8 cellular contexts compared by ENCODE assay signal in genomic region chr17:1573932-1574696, GRCh38. TPM values are rescaled to one million over a fixed set of nuclear protein-coding genes. Genes with fewer than 3 reads are reported as not detected.
A peak's percentile ranks its signal among the peaks of the same experiment; 100 is the strongest.
DNase-seq lines count a peak whose midpoint lies in the region; ATAC-seq and TF ChIP-seq lines count a peak whose summit lies in the region.

No MANE protein-coding gene starts in this region.

- H3K4me3 Mint-ChIP-seq in CD4-positive, CD25-positive, alpha-beta regulatory T cell: no peak overlapping the region

- ATAC-seq in CD4-positive, CD25-positive, alpha-beta regulatory T cell (ENCODE audit: low read depth in 2 of 2): peak; percentile 25 to 49
- ATAC-seq in HG02798 (IDR thresholded peaks at IDR 0.05; ENCODE audit: poor library complexity, unreplicated experiment) (peak; percentile 58), HG03571 (IDR thresholded peaks at IDR 0.05; ENCODE audit: unreplicated experiment) (no peak)

- no peak overlapping the region for H2BK15ac ChIP-seq in neuronal stem cell (ENCODE audit: low read length)

- no peak overlapping the region for H4K91ac ChIP-seq in neuronal stem cell (ENCODE audit: low read depth, low read length, poor library complexity)

- H3K27me3 ChIP-seq in CD4-positive, CD25-positive, alpha-beta regulatory T cell (ENCODE audit: control insufficient read depth, insufficient read depth, low read length): no peaks in the 10 kb centered on the region
- H3K27me3 ChIP-seq in neuronal stem cell (ENCODE audit: control insufficient read depth in 3 of 3, insufficient read depth in 3 of 3, low read depth in 1 of 3, low read length in 3 of 3) (no peaks in the 10 kb centered on the region), tibial artery (peaks cover 0 to 16% of the 10 kb centered on the region in 2 donors)

- no peak overlapping the region for H3K4me3 ChIP-seq in CD4-positive, CD25-positive, alpha-beta regulatory T cell (ENCODE audit: low read depth, low read length)
- H3K4me3 ChIP-seq in neuronal stem cell (ENCODE audit: low read length in 2 of 2) (no peak overlapping the region), tibial artery (no peak overlapping the region)

- no peaks in the 10 kb centered on the region for H3K9me3 Mint-ChIP-seq in CD4-positive, CD25-positive, alpha-beta regulatory T cell

- H2AK5ac ChIP-seq in neuronal stem cell (ENCODE audit: low read depth, low read length): no peak overlapping the region

- WGBS in neuronal stem cell (ENCODE audit: extremely low coverage in 2 of 2, insufficient read length in 2 of 2, insufficient replicate concordance in 1 of 2), 2 donors: no CpG with 5 or more reads among the region's 19 CpGs

- H3K4me2 ChIP-seq in neuronal stem cell (ENCODE audit: insufficient read depth, low read length, poor library complexity, severe bottlenecking): no peak overlapping the region

- peak overlapping the region; percentile 60 for H3K9ac ChIP-seq in neuronal stem cell (ENCODE audit: low read depth, low read length, poor library complexity)

- H3K9me3 ChIP-seq in CD4-positive, CD25-positive, alpha-beta regulatory T cell (ENCODE audit: control insufficient read depth in 2 of 2, low read length in 2 of 2): no peaks in the 10 kb centered on the region
- H3K9me3 ChIP-seq in neuronal stem cell (replicated peaks in 1 of 2; ENCODE audit: control insufficient read depth in 2 of 2, insufficient read depth in 1 of 2, low read depth in 1 of 2, low read length in 2 of 2) (no peaks in the 10 kb centered on the region), tibial artery (no peaks in the 10 kb centered on the region)

- no peak overlapping the region for H3K23ac ChIP-seq in neuronal stem cell (ENCODE audit: low read depth, low read length, poor library complexity)

- H3K4me1 ChIP-seq in CD4-positive, CD25-positive, alpha-beta regulatory T cell (ENCODE audit: control insufficient read depth, insufficient read depth, low read length, poor library complexity, severe bottlenecking): no peaks in the 10 kb centered on the region
- H3K4me1 ChIP-seq in neuronal stem cell (ENCODE audit: control insufficient read depth in 2 of 2, insufficient read depth in 1 of 2, low read depth in 1 of 2, low read length in 2 of 2): peaks cover 0 to 1% of the 10 kb centered on the region in 2 donors
- H3K4me1 ChIP-seq in tibial artery: peaks cover 0 to 41% (median 28%) of the 10 kb centered on the region in 4 donors

- peak in 2 of 3 donors; percentile 32 to 63 for DNase-seq in CD4-positive, CD25-positive, alpha-beta regulatory T cell
- DNase-seq in activated T-helper 1 cell treated with anti-CD3 and anti-CD28 coated beads, Interleukin-2, amount 50 U/mL, for 16 hours (ENCODE audit: low read depth in 1 of 2, low spot score in 1 of 2): peak; percentile 17 to 45
- peak; percentile 67 for DNase-seq in fibroblast of peridontal ligament (ENCODE audit: extremely low read depth)
- peak; percentile 55 for DNase-seq in neuronal stem cell (ENCODE audit: low spot score)
- peak; percentile 84 to 91 for DNase-seq in tibial artery

- intact Hi-C loops in tibial artery (cut with DNase I; ENCODE audit: low total_unique reads): loop anchor here (2.0 to 10.0 kb wide), 3 partner anchors 55 to 291 kb away; partner anchors contain the start of genes RILP, SCARF1 and SLC43A2

- no peak overlapping the region for H2BK5ac ChIP-seq in neuronal stem cell (ENCODE audit: low read length)

- H3K4me1 Mint-ChIP-seq in CD4-positive, CD25-positive, alpha-beta regulatory T cell: peaks cover 0 to 3% (median 0%) of the 10 kb centered on the region in 4 donors

- H3K27me3 Mint-ChIP-seq in CD4-positive, CD25-positive, alpha-beta regulatory T cell: no peaks in the 10 kb centered on the region

- H3K14ac ChIP-seq in neuronal stem cell (ENCODE audit: low read length): no peak overlapping the region

- H2BK120ac ChIP-seq in neuronal stem cell (ENCODE audit: low read depth, low read length): no peak overlapping the region

- no peaks in the 10 kb centered on the region for H3K36me3 ChIP-seq in CD4-positive, CD25-positive, alpha-beta regulatory T cell (ENCODE audit: control insufficient read depth, insufficient read depth, low read length)
- H3K36me3 ChIP-seq in neuronal stem cell (replicated peaks in 1 of 2; ENCODE audit: control insufficient read depth in 2 of 2, insufficient read depth in 2 of 2, low read length in 2 of 2) (peaks cover 0 to 41% of the 10 kb centered on the region in 2 donors), tibial artery (no peaks in the 10 kb centered on the region)

- H3K27ac Mint-ChIP-seq in CD4-positive, CD25-positive, alpha-beta regulatory T cell: no peak overlapping the region

- no peak overlapping the region for H3K4ac ChIP-seq in neuronal stem cell (ENCODE audit: low read length)

- H3K18ac ChIP-seq in neuronal stem cell (ENCODE audit: low read length): no peak overlapping the region

- H2BK12ac ChIP-seq in neuronal stem cell (ENCODE audit: low read length): no peak overlapping the region

- H3K27ac ChIP-seq in CD4-positive, CD25-positive, alpha-beta regulatory T cell (ENCODE audit: insufficient read depth, low read length, poor library complexity, severe bottlenecking): no peak overlapping the region
- H3K27ac ChIP-seq in neuronal stem cell (replicated peaks; ENCODE audit: low read length) (peak overlapping the region; percentile 16), tibial artery (peak overlapping the region; percentile 34 to 65)

- TF ChIP-seq CTCF in tibial artery (IDR thresholded peaks at IDR 0.05): peak; percentile 97 to 99

- H2AFZ ChIP-seq in neuronal stem cell (ENCODE audit: low read length): no peak overlapping the region

- no peaks in the 10 kb centered on the region for H3K36me3 Mint-ChIP-seq in CD4-positive, CD25-positive, alpha-beta regulatory T cell

- no peak overlapping the region for H4K8ac ChIP-seq in neuronal stem cell (ENCODE audit: low read depth, low read length)

- H3K79me1 ChIP-seq in neuronal stem cell (ENCODE audit: low read depth, low read length): no peaks in the 10 kb centered on the region

TF ChIP-seq in PFSK-1, 5 proteins besides CTCF, POLR2A, EP300 and RAD21:
- TF ChIP-seq FOXP2 (optimal IDR thresholded peaks at IDR 0.05; ENCODE audit: borderline replicate concordance, extremely low read depth, extremely low read length, insufficient read depth) (peak; percentile 88), POLR2AphosphoS5 (IDR thresholded peaks at IDR 0.05; ENCODE audit: low read depth, low read length) (no peak), TAF1 (IDR thresholded peaks at IDR 0.05; ENCODE audit: borderline replicate concordance, insufficient read depth, low read length) (no peak), REST (IDR thresholded peaks at IDR 0.05; ENCODE audit: insufficient read depth in 1 of 2, low read depth in 2 of 2, low read length in 2 of 2) (no peak), SIN3A (IDR thresholded peaks at IDR 0.05; ENCODE audit: borderline replicate concordance, insufficient read depth, low read length) (0 out of 2 replicates have a peak, but pooled peaks have one; percentile 38)

RNA-seq across cellular contexts. Expression of gene PITPNA, which starts 11.5 kb away (rescaled TPM):
- 40.5 TPM for total RNA-seq in CD4-positive, CD25-positive, alpha-beta regulatory T cell
- polyA plus RNA-seq in CD4-positive, CD25-positive, alpha-beta regulatory T cell: 10 to 100 TPM; 21.2 to 35.2 (median 26.8) TPM
- 90.3 TPM for polyA plus RNA-seq in PFSK-1 (2012; ENCODE audit: insufficient read length, low read depth)
- polyA plus RNA-seq in neuronal stem cell (2013, experiment 1 of 2): 62.6 TPM
- 64.6 TPM for polyA plus RNA-seq in neuronal stem cell (2013, experiment 2 of 2)

RNA-seq across cellular contexts. Expression of gene SLC43A2, which starts 54.5 kb away (rescaled TPM):
- 6.6 TPM for total RNA-seq in CD4-positive, CD25-positive, alpha-beta regulatory T cell
- 1 to 10 TPM; 3.5 to 6.9 (median 5.2) TPM for polyA plus RNA-seq in CD4-positive, CD25-positive, alpha-beta regulatory T cell
- 19.0 TPM for polyA plus RNA-seq in PFSK-1 (2012; ENCODE audit: insufficient read length, low read depth)
- polyA plus RNA-seq in neuronal stem cell (2013, experiment 1 of 2): 11.3 TPM
- 11.0 TPM for polyA plus RNA-seq in neuronal stem cell (2013, experiment 2 of 2)

RNA-seq across cellular contexts. Expression of gene INPP5K, which starts 57.7 kb away (rescaled TPM):
- 193 TPM for total RNA-seq in CD4-positive, CD25-positive, alpha-beta regulatory T cell
- polyA plus RNA-seq in CD4-positive, CD25-positive, alpha-beta regulatory T cell: 100 to 1,000 TPM; 115 to 130 (median 121) TPM
- polyA plus RNA-seq in PFSK-1 (2012; ENCODE audit: insufficient read length, low read depth): 41.0 TPM
- 11.1 TPM for polyA plus RNA-seq in neuronal stem cell (2013, experiment 1 of 2)
- polyA plus RNA-seq in neuronal stem cell (2013, experiment 2 of 2): 10.1 TPM

Comparison
In these comparisons a context has a peak if more than half of its experiments do, and no peak if none do; other contexts are left out.
1. DNase-seq: peak in every context shown above with its lines; median percentile 88 in tibial artery; 67 in fibroblast of peridontal ligament; 55 in neuronal stem cell; 48 in CD4-positive, CD25-positive, alpha-beta regulatory T cell; 31 in activated T-helper 1 cell treated with anti-CD3 and anti-CD28 coated beads, Interleukin-2, amount 50 U/mL, for 16 hours.